In genomic region chr13:46795321-46795720, GRCh38 we compare ENCODE assay signal across 12 cellular contexts. TPM values are rescaled to one million over a fixed set of nuclear protein-coding genes. Genes with fewer than 3 reads are reported as not detected.
DNase-seq lines count a peak whose midpoint lies in the region; ATAC-seq and TF ChIP-seq lines count a peak whose summit lies in the region.
"Had no signal": no experiment of that assay in that cellular context is flagged by ENCODE, and none has a peak within 500 bp of the region (broad histone marks: within the 10 kb centered on the region; RNA-seq: fewer than 3 reads in every experiment).

No MANE protein-coding gene starts in this region.

- TF ChIP-seq CTCF in PC-9 (conservative IDR thresholded peaks at IDR 0.05) = no peak

- no peaks in the 10 kb centered on the region for H3K27me3 Mint-ChIP-seq in activated CD4-positive, alpha-beta T cell treated with anti-CD3 and anti-CD28 coated beads, Interleukin-2, amount 10 ng/mL, durations not matched to agents 7 days and 5 days
- no peaks in the 10 kb centered on the region for H3K27me3 Mint-ChIP-seq in effector memory CD8-positive, alpha-beta T cell
- H3K27me3 Mint-ChIP-seq: central memory CD8-positive, alpha-beta T cell had no signal

- H3K36me3 ChIP-seq in PC-9 (ENCODE audit: low read depth) (no peaks in the 10 kb centered on the region), rectal smooth muscle tissue (ENCODE audit: control insufficient read depth, insufficient read depth, low read length) (no peaks in the 10 kb centered on the region)

- intact Hi-C loops in PC-9 (cut with micrococcal nuclease; ENCODE audit: unreplicated experiment) = loop anchor here (10.0 kb wide), 1 partner anchor 241 kb away; the partner anchor contains the start of gene LRCH1

- H4K20me1 ChIP-seq in PC-9 (ENCODE audit: insufficient read depth) = no peaks in the 10 kb centered on the region

- no peak overlapping the region for H3K9ac ChIP-seq in rectal smooth muscle tissue (ENCODE audit: low read length)

- H3K9me2 ChIP-seq in PC-9 (ENCODE audit: insufficient read depth) = no peaks in the 10 kb centered on the region

- no peak overlapping the region for H3K27ac Mint-ChIP-seq in activated CD4-positive, alpha-beta T cell treated with anti-CD3 and anti-CD28 coated beads, Interleukin-2, amount 10 ng/mL, durations not matched to agents 7 days and 5 days
- H3K27ac Mint-ChIP-seq in effector memory CD8-positive, alpha-beta T cell = no peak overlapping the region

- H3K9me3 Mint-ChIP-seq in activated CD4-positive, alpha-beta T cell treated with anti-CD3 and anti-CD28 coated beads, Interleukin-2, amount 10 ng/mL, durations not matched to agents 7 days and 5 days = no peaks in the 10 kb centered on the region
- no peaks in the 10 kb centered on the region for H3K9me3 Mint-ChIP-seq in effector memory CD8-positive, alpha-beta T cell
- H3K9me3 Mint-ChIP-seq: central memory CD8-positive, alpha-beta T cell had no signal

- no peak overlapping the region for H3K27ac ChIP-seq in PC-9
- H3K27ac ChIP-seq in rectal smooth muscle tissue (ENCODE audit: low read depth, low read length) = no peak overlapping the region

- no peaks in the 10 kb centered on the region for H3K9me3 ChIP-seq in PC-9 (ENCODE audit: insufficient read depth, low read depth)
- H3K9me3 ChIP-seq: gastroesophageal sphincter had no signal

- POLR2A ChIA-PET in activated CD4-positive, alpha-beta T cell treated with anti-CD3 and anti-CD28 coated beads, Interleukin-2, amount 10 ng/mL, durations not matched to agents 7 days and 5 days (lab: Charles Lee) = no interaction called here
- POLR2A ChIA-PET in PC-9 (lab: Charles Lee; ENCODE audit: unreplicated experiment) = no interaction called here

- H3K4me1 ChIP-seq in PC-9 (replicated peaks; ENCODE audit: insufficient read depth) (peaks cover 11% of the 10 kb centered on the region; the same call in 1 of the 2 replicates), rectal smooth muscle tissue (ENCODE audit: control insufficient read depth, insufficient read depth, low read length) (peaks cover 8% of the 10 kb centered on the region)

- H3F3A ChIP-seq in PC-9 (ENCODE audit: insufficient read depth, low read depth) = peaks cover 8% of the 10 kb centered on the region; the same call in 1 of the 2 replicates

- H3K27me3 ChIP-seq in PC-9 (ENCODE audit: insufficient read depth, low read depth) (no peaks in the 10 kb centered on the region), rectal smooth muscle tissue (ENCODE audit: control insufficient read depth, insufficient read depth, low read length) (no peaks in the 10 kb centered on the region)
- H3K27me3 ChIP-seq: gastroesophageal sphincter had no signal

- H3K79me2 ChIP-seq in PC-9 (ENCODE audit: low read depth) = peaks cover 11% of the 10 kb centered on the region; the same call in 1 of the 2 replicates

- DNase-seq in activated CD4-positive, alpha-beta T cell treated with anti-CD3 and anti-CD28 coated beads, Interleukin-2, amount 10 ng/mL, durations not matched to agents 7 days and 5 days = no peak
- no peak for DNase-seq in activated CD4-positive, alpha-beta T cell treated with anti-CD3 and anti-CD28 coated beads, Interleukin-2, amount 50 U/mL, for 1 hour
- DNase-seq in PC-9 (no peak), NCI-H1048 (lab: John Stamatoyannopoulos, UW) (no peak), OCI-M2 (lab: John Stamatoyannopoulos, UW; ENCODE audit: unreplicated experiment) (no peak)
- no peak for DNase-seq in effector memory CD8-positive, alpha-beta T cell
- DNase-seq: SIG-M5; stimulated activated CD8-positive, alpha-beta memory T cell treated with anti-CD3 and anti-CD28 coated beads, Interleukin-4, amount 100 ng/mL, for 48 hours had no signal

- peak overlapping the region; percentile 79; the same call in 1 of the 2 replicates for H3K4me2 ChIP-seq in PC-9

- peak overlapping the region; percentile 87 for H3K4me3 Mint-ChIP-seq in activated CD4-positive, alpha-beta T cell treated with anti-CD3 and anti-CD28 coated beads, Interleukin-2, amount 10 ng/mL, durations not matched to agents 7 days and 5 days
- H3K4me3 Mint-ChIP-seq in effector memory CD8-positive, alpha-beta T cell = peak overlapping the region; percentile 92 to 94

- H3K4me3 ChIP-seq in PC-9 (no peak overlapping the region), rectal smooth muscle tissue (ENCODE audit: low read length) (peak overlapping the region; percentile 99)

- no TSS peak for BruUV-seq in PC-9 (replicated peaks; lab: Mats Ljungman, UMichigan)

- H2AFZ ChIP-seq in PC-9 = no peak overlapping the region

- H3K4me1 Mint-ChIP-seq in activated CD4-positive, alpha-beta T cell treated with anti-CD3 and anti-CD28 coated beads, Interleukin-2, amount 10 ng/mL, durations not matched to agents 7 days and 5 days = peaks cover 48% of the 10 kb centered on the region
- H3K4me1 Mint-ChIP-seq in effector memory CD8-positive, alpha-beta T cell (ENCODE audit: low read depth in 2 of 2) = peaks cover 19 to 25% of the 10 kb centered on the region in 2 donors

- H3K36me3 Mint-ChIP-seq in activated CD4-positive, alpha-beta T cell treated with anti-CD3 and anti-CD28 coated beads, Interleukin-2, amount 10 ng/mL, durations not matched to agents 7 days and 5 days (ENCODE audit: low read depth) = peaks cover 22% of the 10 kb centered on the region
- no peaks in the 10 kb centered on the region for H3K36me3 Mint-ChIP-seq in effector memory CD8-positive, alpha-beta T cell (ENCODE audit: insufficient read depth)

- ATAC-seq in effector memory CD8-positive, alpha-beta T cell (replicated peaks) = no peak
- no peak for ATAC-seq in HG03442 (IDR thresholded peaks at IDR 0.05; ENCODE audit: unreplicated experiment)
- ATAC-seq: gastroesophageal sphincter had no signal

- CTCF ChIA-PET in activated CD4-positive, alpha-beta T cell treated with anti-CD3 and anti-CD28 coated beads, Interleukin-2, amount 10 ng/mL, durations not matched to agents 7 days and 5 days (lab: Charles Lee) = no interaction called here
- CTCF ChIA-PET in PC-9 (lab: Charles Lee) = no interaction called here

RNA-seq across cellular contexts. Expression of gene ESD, which starts 1.6 kb away (rescaled TPM):
- total RNA-seq in activated CD4-positive, alpha-beta T cell treated with anti-CD3 and anti-CD28 coated beads, Interleukin-2, amount 10 ng/mL, durations not matched to agents 7 days and 5 days = 100 to 1,000 TPM in 1 of 2 experiments, 10 to 100 TPM in 1; 94.7 to 109 TPM
- total RNA-seq in PC-9 (2021) = 48.7 and 58.5 TPM in 2 replicates
